8 cellular contexts compared by ENCODE assay signal in genomic region chr18:45664824-45665763, GRCh38. TPM values are rescaled to one million over a fixed set of nuclear protein-coding genes. Genes with fewer than 3 reads are reported as not detected.
DNase-seq lines count a peak whose midpoint lies in the region; ATAC-seq and TF ChIP-seq lines count a peak whose summit lies in the region.

No MANE protein-coding gene starts in this region.

- H3K4me3 Mint-ChIP-seq in activated CD4-positive, alpha-beta T cell treated with anti-CD3 and anti-CD28 coated beads, Interleukin-2, amount 10 ng/mL, durations not matched to agents 24 days and 14 days = peak overlapping the region; percentile 7

- peaks cover 23% of the 10 kb centered on the region for H3K27me3 Mint-ChIP-seq in activated CD4-positive, alpha-beta T cell treated with anti-CD3 and anti-CD28 coated beads, Interleukin-2, amount 10 ng/mL, durations not matched to agents 24 days and 14 days

- intact Hi-C loops in activated CD4-positive, alpha-beta T cell treated with anti-CD3 and anti-CD28 coated beads, Interleukin-2, amount 10 ng/mL, durations not matched to agents 24 days and 14 days (cut with micrococcal nuclease) = loop anchor here (1.0 to 2.0 kb wide), 5 partner anchors 58 to 408 kb away; no protein-coding TSS in a partner anchor
- intact Hi-C loops in lower leg skin (cut with DNase I; ENCODE audit: low total_unique reads) = no loop called here

- H3K4me3 ChIP-seq in coronary artery (no peak overlapping the region), lower leg skin (ENCODE audit: low read depth, poor library complexity, severe bottlenecking) (no peak overlapping the region)

- ATAC-seq in HG02981 (IDR thresholded peaks at IDR 0.05; ENCODE audit: unreplicated experiment) = peak; percentile 55

- peaks cover 46% of the 10 kb centered on the region for H3K4me1 Mint-ChIP-seq in activated CD4-positive, alpha-beta T cell treated with anti-CD3 and anti-CD28 coated beads, Interleukin-2, amount 10 ng/mL, durations not matched to agents 24 days and 14 days

- no peak for TF ChIP-seq POLR2A in lower leg skin (IDR thresholded peaks at IDR 0.05)

- no peaks in the 10 kb centered on the region for H3K36me3 Mint-ChIP-seq in activated CD4-positive, alpha-beta T cell treated with anti-CD3 and anti-CD28 coated beads, Interleukin-2, amount 10 ng/mL, durations not matched to agents 24 days and 14 days (ENCODE audit: low read depth)

- H3K27ac Mint-ChIP-seq in activated CD4-positive, alpha-beta T cell treated with anti-CD3 and anti-CD28 coated beads, Interleukin-2, amount 10 ng/mL, durations not matched to agents 24 days and 14 days = no peak overlapping the region

- DNase-seq in NCI-H446 (lab: John Stamatoyannopoulos, UW) = peak; percentile 50 to 69
- DNase-seq in NCI-H446 treated with DMSO at 0.1 percent for 48 hours (lab: John Stamatoyannopoulos, UW) = no peak
- DNase-seq in NCI-H345 (lab: John Stamatoyannopoulos, UW) = peak; percentile 65
- DNase-seq in activated CD4-positive, alpha-beta T cell treated with anti-CD3 and anti-CD28 coated beads, Interleukin-2, amount 10 ng/mL, durations not matched to agents 24 days and 14 days = peak; percentile 90
- no peak for DNase-seq in coronary artery (ENCODE audit: low spot score)
- DNase-seq in lower leg skin (ENCODE audit: low spot score in 2 of 2) = peak; percentile 59 to 89
- DNase-seq in stimulated activated CD8-positive, alpha-beta memory T cell treated with anti-CD3 and anti-CD28 coated beads, Interleukin-12 subunit alpha, Interleukin-12 subunit beta, amount 100 ng/mL, for 1 hour (ENCODE audit: low read depth) = peak; percentile 47

- no peak overlapping the region for H3K27ac ChIP-seq in coronary artery

- TF ChIP-seq CTCF in coronary artery (IDR thresholded peaks at IDR 0.05) = peak; percentile 89
- peak in 2 of 3 donors; percentile 23 to 70 for TF ChIP-seq CTCF in lower leg skin (IDR thresholded peaks at IDR 0.05)

- no peaks in the 10 kb centered on the region for H3K9me3 Mint-ChIP-seq in activated CD4-positive, alpha-beta T cell treated with anti-CD3 and anti-CD28 coated beads, Interleukin-2, amount 10 ng/mL, durations not matched to agents 24 days and 14 days

- WGBS in lower leg skin, 2 donors = 27 to 32% methylated on average over 6 of the region's 6 CpGs

RNA-seq across cellular contexts. Expression of gene SLC14A2, which starts 49.8 kb away (rescaled TPM):
- total RNA-seq in activated CD4-positive, alpha-beta T cell treated with anti-CD3 and anti-CD28 coated beads, Interleukin-2, amount 10 ng/mL, durations not matched to agents 24 days and 14 days = not detected in 2 replicates
- total RNA-seq in lower leg skin = not detected

RNA-seq across cellular contexts. Expression of gene SLC14A1, which starts 58.9 kb away (rescaled TPM):
- 0.86 and 0.97 TPM in 2 replicates for total RNA-seq in activated CD4-positive, alpha-beta T cell treated with anti-CD3 and anti-CD28 coated beads, Interleukin-2, amount 10 ng/mL, durations not matched to agents 24 days and 14 days
- total RNA-seq in lower leg skin = 10 to 100 TPM in 1 of 4 donors, 1 to 10 TPM in 2, under 1 TPM in 1; 0.59 to 15.7 (median 4.6) TPM

Comparison
In these comparisons a context has a peak if more than half of its experiments do, and no peak if none do; other contexts are left out.
1. DNase-seq: peak in NCI-H446 (2 of 2), NCI-H345 (single experiment), activated CD4-positive, alpha-beta T cell treated with anti-CD3 and anti-CD28 coated beads, Interleukin-2, amount 10 ng/mL, durations not matched to agents 24 days and 14 days (single experiment), lower leg skin (2 of 2) and stimulated activated CD8-positive, alpha-beta memory T cell treated with anti-CD3 and anti-CD28 coated beads, Interleukin-12 subunit alpha, Interleukin-12 subunit beta, amount 100 ng/mL, for 1 hour (single experiment); none in NCI-H446 treated with DMSO at 0.1 percent for 48 hours (single experiment) and coronary artery (single experiment).